Comparison of ENCODE assay signal across 21 cellular contexts in the genomic region with DNA sequence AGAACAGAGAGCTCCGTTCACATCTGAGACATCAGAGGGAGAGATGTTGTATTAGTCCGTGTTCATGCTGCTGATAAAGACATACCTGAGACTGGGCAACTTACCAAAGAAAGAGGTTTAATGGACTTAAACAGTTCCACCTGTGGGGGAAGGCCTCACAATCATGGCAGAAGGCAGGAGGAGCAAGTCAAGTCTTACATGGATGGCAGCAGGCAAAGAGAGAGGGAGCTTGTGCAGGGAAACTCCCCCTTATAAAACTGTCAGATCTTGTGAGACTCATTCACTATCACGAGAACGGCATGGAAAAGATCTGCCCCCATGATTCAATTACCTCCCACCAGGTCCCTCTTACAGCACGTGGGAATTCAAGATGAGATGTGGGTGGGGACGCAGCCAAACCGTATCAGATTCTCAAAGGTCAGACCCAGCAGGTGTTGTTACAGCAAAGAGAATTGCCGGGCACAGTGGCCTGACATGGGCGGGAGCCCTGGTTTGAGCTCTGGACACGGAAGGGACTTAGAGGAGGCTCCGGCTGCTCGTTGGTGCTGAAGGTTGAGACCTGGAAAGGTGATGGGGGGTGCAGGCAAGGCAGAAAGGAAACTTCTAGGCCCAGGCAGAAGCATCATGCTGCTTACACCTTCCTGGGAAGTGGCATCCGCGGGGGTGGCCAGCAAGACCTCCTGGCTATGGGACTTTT.
"Had no signal": no experiment of that assay in that cellular context is flagged by ENCODE, and none has a peak within 500 bp of the region (broad histone marks: within the 10 kb centered on the region; RNA-seq: fewer than 3 reads in every experiment).

No MANE protein-coding gene starts in this region.

- H3K27ac Mint-ChIP-seq: activated CD4-positive, alpha-beta T cell treated with anti-CD3 and anti-CD28 coated beads, Interleukin-2, amount 10 ng/mL, durations not matched to agents 24 days and 14 days; activated CD8-positive, alpha-beta T cell treated with anti-CD3 and anti-CD28 coated beads, Interleukin-2, amount 10 ng/mL, durations not matched to agents 7 days and 5 days; activated T-helper 17 cell treated with anti-CD3 and anti-CD28 coated beads, Interleukin-2, amount 50 U/mL, for 72 hours; endodermal cell; mesothelial cell of epicardium had no signal

- DNase-seq: activated CD4-positive, alpha-beta T cell treated with anti-CD3 and anti-CD28 coated beads, Interleukin-2, amount 10 ng/mL, durations not matched to agents 24 days and 14 days; activated CD8-positive, alpha-beta T cell treated with anti-CD3 and anti-CD28 coated beads, Interleukin-2, amount 10 ng/mL, durations not matched to agents 7 days and 5 days; activated T-cell treated with anti-CD3 and anti-CD28 coated beads, Interleukin-2, amount 50 U/mL, for 1 hour; amniotic stem cell; cerebellar nuclear complex; cortex of kidney; endodermal cell; head of caudate nucleus; hypothalamus; left ventricle myocardium inferior; natural killer cell; stimulated activated CD4-positive, alpha-beta T cell treated with anti-CD3 and anti-CD28 coated beads, Interleukin-2, amount 100 ng/mL, for 48 hours; stimulated activated CD8-positive, alpha-beta memory T cell treated with anti-CD3 and anti-CD28 coated beads, Interleukin-4, amount 100 ng/mL, for 48 hours; stimulated activated naive CD4-positive, alpha-beta T cell treated with Interleukin-2 at 50 U/mL for 16 hours; substantia nigra; thyroid gland; upper lobe of right lung had no signal

- H3K4me3 Mint-ChIP-seq: activated CD4-positive, alpha-beta T cell treated with anti-CD3 and anti-CD28 coated beads, Interleukin-2, amount 10 ng/mL, durations not matched to agents 24 days and 14 days; activated CD8-positive, alpha-beta T cell treated with anti-CD3 and anti-CD28 coated beads, Interleukin-2, amount 10 ng/mL, durations not matched to agents 7 days and 5 days; activated T-helper 17 cell treated with anti-CD3 and anti-CD28 coated beads, Interleukin-2, amount 50 U/mL, for 72 hours; endodermal cell; mesothelial cell of epicardium; natural killer cell had no signal

- H3K27me3 Mint-ChIP-seq: activated CD4-positive, alpha-beta T cell treated with anti-CD3 and anti-CD28 coated beads, Interleukin-2, amount 10 ng/mL, durations not matched to agents 24 days and 14 days; activated T-helper 17 cell treated with anti-CD3 and anti-CD28 coated beads, Interleukin-2, amount 50 U/mL, for 72 hours had no signal

- H3K9me3 Mint-ChIP-seq: activated T-helper 17 cell treated with anti-CD3 and anti-CD28 coated beads, Interleukin-2, amount 50 U/mL, for 72 hours had no signal

- H3K4me1 Mint-ChIP-seq: activated CD4-positive, alpha-beta T cell treated with anti-CD3 and anti-CD28 coated beads, Interleukin-2, amount 10 ng/mL, durations not matched to agents 24 days and 14 days; endodermal cell; mesothelial cell of epicardium had no signal

- ATAC-seq: activated CD4-positive, CD25-positive, alpha-beta regulatory T cell treated with anti-CD3 and anti-CD28 coated beads, Interleukin-2, amount 50 U/mL, for 24 hours; activated CD8-positive, alpha-beta T cell treated with anti-CD3 and anti-CD28 coated beads, Interleukin-2, amount 10 ng/mL, durations not matched to agents 7 days and 5 days; activated T-helper 17 cell treated with anti-CD3 and anti-CD28 coated beads, Interleukin-2, amount 50 U/mL, for 72 hours; gastroesophageal sphincter; natural killer cell; upper lobe of right lung had no signal
